21 cellular contexts compared by ENCODE assay signal in the genomic region with DNA sequence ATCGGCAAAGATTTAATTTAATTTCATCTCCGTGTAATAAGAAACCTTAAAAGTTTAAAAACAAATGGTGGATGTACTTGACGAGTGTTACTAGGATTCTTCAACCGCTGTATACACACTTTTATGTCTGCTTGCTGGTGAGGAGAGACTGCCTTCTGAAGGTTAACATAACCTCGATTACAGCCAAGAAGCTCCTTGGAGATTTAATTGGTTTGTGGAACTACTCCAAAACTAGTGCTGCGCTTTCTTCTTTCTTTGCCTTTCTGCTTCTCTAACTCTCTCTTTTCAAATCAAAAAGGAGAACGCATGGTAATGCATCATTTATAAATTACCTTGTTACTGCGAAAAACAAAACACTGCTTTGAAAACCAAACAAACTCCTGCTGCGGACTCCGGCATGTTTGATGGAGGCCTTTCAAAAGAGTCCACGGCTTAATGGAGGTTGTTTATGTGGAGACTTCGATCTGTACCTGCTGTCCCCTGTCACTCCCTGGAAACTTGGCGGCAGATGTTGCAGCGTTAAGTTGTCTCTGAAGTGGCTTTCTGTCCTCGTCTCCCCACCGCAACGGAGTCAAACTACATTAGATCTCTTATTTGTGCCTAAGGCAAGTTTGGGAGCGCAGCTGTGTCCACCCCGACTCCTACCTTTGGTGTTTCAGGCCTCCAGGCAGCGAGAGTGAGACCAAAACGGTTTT.
DNase-seq lines count a peak whose midpoint lies in the region; ATAC-seq and TF ChIP-seq lines count a peak whose summit lies in the region.
"Had no signal": no experiment of that assay in that cellular context is flagged by ENCODE, and none has a peak within 500 bp of the region (broad histone marks: within the 10 kb centered on the region; RNA-seq: fewer than 3 reads in every experiment).

No MANE protein-coding gene starts in this region.

- peak overlapping the region; percentile 59 for H2AFZ ChIP-seq in neuronal stem cell (ENCODE audit: low read length)

- H3K36me3 ChIP-seq in iPS DF 6.9 (ENCODE audit: control insufficient read depth, insufficient read depth, low read length) (no peaks in the 10 kb centered on the region), neuronal stem cell (replicated peaks in 1 of 2; ENCODE audit: control insufficient read depth in 2 of 2, insufficient read depth in 2 of 2, low read length in 2 of 2) (peaks cover 0 to 10% of the 10 kb centered on the region in 2 donors)

- H3K79me1 ChIP-seq in neuronal stem cell (ENCODE audit: low read depth, low read length) = no peaks in the 10 kb centered on the region

- no peaks in the 10 kb centered on the region for H3K9me3 ChIP-seq in iPS DF 6.9 (ENCODE audit: control insufficient read depth, insufficient read depth, low read length)
- no peaks in the 10 kb centered on the region for H3K9me3 ChIP-seq in neuronal stem cell (replicated peaks in 1 of 2; ENCODE audit: control insufficient read depth in 2 of 2, insufficient read depth in 1 of 2, low read depth in 1 of 2, low read length in 2 of 2)

- H3K27ac ChIP-seq in iPS DF 6.9 (ENCODE audit: low read length) = no peak overlapping the region
- no peak overlapping the region for H3K27ac ChIP-seq in neuronal stem cell (replicated peaks; ENCODE audit: low read length)
- H3K27ac ChIP-seq: BLaER1 treated with 17β-estradiol and CSF1 and Interleukin-3, amounts not matched to agents 10 nM and 100 nM; heart left ventricle had no signal

- H3K23ac ChIP-seq in neuronal stem cell (ENCODE audit: low read depth, low read length, poor library complexity) = no peak overlapping the region

- H3K9ac ChIP-seq in neuronal stem cell (ENCODE audit: low read depth, low read length, poor library complexity) = no peak overlapping the region
- H3K9ac ChIP-seq: BLaER1 treated with 17β-estradiol and CSF1 and Interleukin-3, amounts not matched to agents 10 nM and 100 nM had no signal

- H2BK12ac ChIP-seq in neuronal stem cell (ENCODE audit: low read length) = no peak overlapping the region

- H3K4me1 ChIP-seq in iPS DF 6.9 (ENCODE audit: control insufficient read depth, insufficient read depth, low read length) = no peaks in the 10 kb centered on the region
- H3K4me1 ChIP-seq in neuronal stem cell (ENCODE audit: control insufficient read depth in 2 of 2, insufficient read depth in 1 of 2, low read depth in 1 of 2, low read length in 2 of 2) = peaks cover 3 to 7% of the 10 kb centered on the region in 2 donors
- H3K4me1 ChIP-seq: BLaER1 treated with 17β-estradiol and CSF1 and Interleukin-3, amounts not matched to agents 10 nM and 100 nM; heart left ventricle had no signal

- ATAC-seq in HG02938 (IDR thresholded peaks at IDR 0.05; ENCODE audit: unreplicated experiment) (no peak), GM21619 (IDR thresholded peaks at IDR 0.05; ENCODE audit: unreplicated experiment) (no peak)
- ATAC-seq: esophagus mucosa; heart left ventricle; left cardiac atrium; stimulated activated naive B cell treated with anti-CD40 and anti-IgM and Interleukin-4, amounts not matched to agents 10 μg/mL and 1 μg/mL and 100 μg/mL, for 72 hours; T-cell had no signal

- TF ChIP-seq CTCF in astrocyte of the spinal cord (IDR thresholded peaks at IDR 0.05; ENCODE audit: low read depth, low read length) (no peak), GM10248 (IDR thresholded peaks at IDR 0.05; ENCODE audit: control extremely low read depth, extremely low read depth, low read depth, missing control alignments) (no peak)

- no peak overlapping the region for H3K4ac ChIP-seq in neuronal stem cell (ENCODE audit: low read length)

- in situ Hi-C loops in astrocyte of the spinal cord (cut with HindIII; ENCODE audit: low sequenced_read_pairs) = no loop called here

- no peak overlapping the region for H2AK5ac ChIP-seq in neuronal stem cell (ENCODE audit: low read depth, low read length)

- H2BK120ac ChIP-seq in neuronal stem cell (ENCODE audit: low read depth, low read length) = no peak overlapping the region

- POLR2A ChIA-PET in GM10248 (lab: Yijun Ruan, JAX) = no interaction called here

- CTCF ChIA-PET in GM10248 (lab: Yijun Ruan, JAX) = interaction anchor here (0.7 kb wide), 1 partner anchor 47 kb away, joined by 3 read pairs; no protein-coding TSS in a partner anchor

- peak overlapping the region; percentile 61 for H3K4me2 ChIP-seq in neuronal stem cell (ENCODE audit: insufficient read depth, low read length, poor library complexity, severe bottlenecking)
- H3K4me2 ChIP-seq: BLaER1 treated with 17β-estradiol and CSF1 and Interleukin-3, amounts not matched to agents 10 nM and 100 nM had no signal

- H3K27me3 ChIP-seq in iPS DF 6.9 (ENCODE audit: control insufficient read depth, insufficient read depth, low read length) (no peaks in the 10 kb centered on the region), neuronal stem cell (ENCODE audit: control insufficient read depth in 3 of 3, insufficient read depth in 3 of 3, low read depth in 1 of 3, low read length in 3 of 3) (no peaks in the 10 kb centered on the region)
- H3K27me3 ChIP-seq: BLaER1 treated with 17β-estradiol and CSF1 and Interleukin-3, amounts not matched to agents 10 nM and 100 nM; heart left ventricle had no signal

- DNase-seq in Ammon's horn (ENCODE audit: low spot score) (peak; percentile 23), astrocyte of the spinal cord (ENCODE audit: low read depth, low spot score) (peak; percentile 38), iPS DF 6.9 (ENCODE audit: low read depth, low spot score) (no peak), neuronal stem cell (ENCODE audit: low spot score) (peak; percentile 8), NCI-H748 (lab: John Stamatoyannopoulos, UW; ENCODE audit: unreplicated experiment) (no peak), GM10248 (ENCODE audit: extremely low spot score) (no peak)
- DNase-seq: 8988T; activated B cell treated with CpG ODN at 0.5 μM for 24 hours; amniotic stem cell; cortex of kidney; DMS53; Kasumi-1; left cardiac atrium; NCI-H1417; stimulated activated naive B cell treated with anti-CD40 and anti-IgM and Interleukin-4, amounts not matched to agents 10 μg/mL and 1 μg/mL and 100 μg/mL, for 72 hours; T-cell had no signal

- H3K18ac ChIP-seq in neuronal stem cell (ENCODE audit: low read length) = no peak overlapping the region

- H4K91ac ChIP-seq in neuronal stem cell (ENCODE audit: low read depth, low read length, poor library complexity) = no peak overlapping the region

- no peak overlapping the region for H4K8ac ChIP-seq in neuronal stem cell (ENCODE audit: low read depth, low read length)

- H3K14ac ChIP-seq in neuronal stem cell (ENCODE audit: low read length) = no peak overlapping the region

- H3K4me3 ChIP-seq in astrocyte of the spinal cord (ENCODE audit: low read depth, low read length) (peak overlapping the region; percentile 24), iPS DF 6.9 (ENCODE audit: low read length) (peak overlapping the region; percentile 13; the same call in 1 of the 2 replicates), neuronal stem cell (ENCODE audit: low read length in 2 of 2) (peak overlapping the region; percentile 23 to 67)
- H3K4me3 ChIP-seq: BLaER1 treated with 17β-estradiol and CSF1 and Interleukin-3, amounts not matched to agents 10 nM and 100 nM; heart left ventricle had no signal

- no peak overlapping the region for H2BK15ac ChIP-seq in neuronal stem cell (ENCODE audit: low read length)

- no CpG with 5 or more reads among the region's 21 CpGs for WGBS in iPS DF 6.9 (ENCODE audit: insufficient coverage, insufficient read length)
- WGBS in neuronal stem cell (ENCODE audit: extremely low coverage in 2 of 2, insufficient read length in 2 of 2, insufficient replicate concordance in 1 of 2), 2 donors = no CpG with 5 or more reads among the region's 21 CpGs

- H2BK5ac ChIP-seq in neuronal stem cell (ENCODE audit: low read length) = no peak overlapping the region

Comparison
In these comparisons a context has a peak if more than half of its experiments do, and no peak if none do; other contexts are left out.
1. DNase-seq: peak in Ammon's horn (single experiment), astrocyte of the spinal cord (single experiment) and neuronal stem cell (single experiment); none in iPS DF 6.9 (single experiment), NCI-H748 (single experiment) and GM10248 (single experiment).
2. Peak in every context shown above with its lines, with median percentiles within 50 percentile points of each other: H3K4me3 ChIP-seq.